ENCODE assay signal across 1 cellular context in the genomic region with DNA sequence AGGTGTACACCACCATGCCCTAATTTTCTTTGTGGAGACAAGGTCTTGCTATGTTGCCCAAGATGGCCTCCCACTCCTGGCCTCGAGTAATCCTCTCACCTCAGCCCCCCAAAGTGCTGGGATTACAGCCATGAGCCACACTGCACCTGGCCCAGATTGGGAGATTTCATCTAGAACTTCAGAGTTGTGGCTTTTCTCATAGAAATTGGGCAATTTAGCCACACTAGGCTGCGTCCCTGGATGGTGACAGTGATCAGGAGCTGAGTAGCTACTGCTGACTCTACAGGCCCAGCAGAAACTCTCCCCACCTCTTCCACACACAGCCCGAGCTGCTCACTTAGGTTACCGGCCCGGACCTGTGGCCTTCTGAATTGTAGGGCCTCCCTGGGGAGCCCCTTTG.
TF ChIP-seq lines count a peak whose summit lies in the region.

No MANE protein-coding gene starts in this region.

TF ChIP-seq in GM23338, 12 proteins besides CTCF, POLR2A, EP300 and RAD21:
- TF ChIP-seq EZH2 (IDR thresholded peaks at IDR 0.05; ENCODE audit: low read depth, unreplicated experiment) = no peak
- no peak for TF ChIP-seq CREB1 (CRISPR knock-in tag; IDR thresholded peaks at IDR 0.05; ENCODE audit: low read depth)
TF ChIP-seq in GM23338: peak in this region for 0.
